8 cellular contexts compared by ENCODE assay signal in genomic region chr20:34129518-34130162, GRCh38. TPM values are rescaled to one million over a fixed set of nuclear protein-coding genes. Genes with fewer than 3 reads are reported as not detected.
DNase-seq lines count a peak whose midpoint lies in the region; ATAC-seq and TF ChIP-seq lines count a peak whose summit lies in the region.

No MANE protein-coding gene starts in this region.

- H3K27me3 Mint-ChIP-seq in activated B cell treated with CpG ODN at 0.5 μM for 24 hours = peaks cover 11% of the 10 kb centered on the region
- peaks cover 50% of the 10 kb centered on the region for H3K27me3 Mint-ChIP-seq in central memory CD8-positive, alpha-beta T cell

- TF ChIP-seq CTCF in activated B cell treated with CpG ODN at 0.5 μM for 24 hours (IDR thresholded peaks at IDR 0.05) = no peak

- CTCF ChIA-PET in HEK293T (lab: Yijun Ruan, JAX) (interaction anchor here (0.5 to 0.9 kb wide), 3 partner anchors 62 to 385 kb away, joined by 3 to 4 read pairs (median 4); no protein-coding TSS in a partner anchor), activated B cell treated with CpG ODN at 0.5 μM for 24 hours (lab: Charles Lee) (interaction anchor here (0.6 to 3.5 kb wide), 10 partner anchors 14 to 462 kb away, joined by 3 to 26 read pairs (median 4); partner anchors contain the start of gene EIF2S2)

- no peak overlapping the region for H3K27ac Mint-ChIP-seq in activated B cell treated with CpG ODN at 0.5 μM for 24 hours
- no peak overlapping the region for H3K27ac Mint-ChIP-seq in central memory CD8-positive, alpha-beta T cell (ENCODE audit: low read depth)

- DNase-seq in HEK293T (ENCODE audit: extremely low spot score) (peak; percentile 76), NCI-H446 treated with DMSO at 0.1 percent for 48 hours (lab: John Stamatoyannopoulos, UW) (peak; percentile 41), activated B cell treated with CpG ODN at 0.5 μM for 24 hours (peak; percentile 32), kidney glomerular epithelial cell (lab: John Stamatoyannopoulos, UW) (peak; percentile 40)
- DNase-seq in central memory CD8-positive, alpha-beta T cell (ENCODE audit: low spot score in 2 of 2) = peak; percentile 25 to 54
- DNase-seq in stimulated activated CD4-positive, alpha-beta T cell treated with anti-CD3 and anti-CD28 coated beads, Interleukin-4, amount 100 ng/mL, for 24 hours = peak; percentile 64

- peak; percentile 95 for ATAC-seq in activated B cell treated with CpG ODN at 0.5 μM for 24 hours (ENCODE audit: low read depth)
- ATAC-seq in central memory CD8-positive, alpha-beta T cell (replicated peaks; ENCODE audit: extremely low read depth, poor library complexity, severe bottlenecking) = peak; percentile 72
- ATAC-seq in GM21825 (IDR thresholded peaks at IDR 0.05; ENCODE audit: unreplicated experiment) = no peak

- peak overlapping the region in 1 of 10 experiments; percentile 31; a peak in 1 of 20 replicates for H3K4me3 ChIP-seq in BLaER1 treated with 17β-estradiol and CSF1 and Interleukin-3, amounts not matched to agents 10 nM and 100 nM

- peaks cover 0 to 7% (median under 1%) of the 10 kb centered on the region in 10 experiments; a peak in 5 of 20 replicates for H3K4me1 ChIP-seq in BLaER1 treated with 17β-estradiol and CSF1 and Interleukin-3, amounts not matched to agents 10 nM and 100 nM

- H3K27me3 ChIP-seq in BLaER1 treated with 17β-estradiol and CSF1 and Interleukin-3, amounts not matched to agents 10 nM and 100 nM = no peaks in the 10 kb centered on the region

- peaks cover 5% of the 10 kb centered on the region for H3K4me1 Mint-ChIP-seq in activated B cell treated with CpG ODN at 0.5 μM for 24 hours
- H3K4me1 Mint-ChIP-seq in central memory CD8-positive, alpha-beta T cell = peaks cover 6% of the 10 kb centered on the region

- H3K9me3 ChIP-seq in BLaER1 treated with 17β-estradiol and CSF1 and Interleukin-3, amounts not matched to agents 10 nM and 100 nM (replicated peaks in 1 of 11) = peaks cover 0 to 8% (median 0%) of the 10 kb centered on the region in 11 experiments; a peak in 5 of 22 replicates

- no peaks in the 10 kb centered on the region for H4K20me1 ChIP-seq in BLaER1 treated with 17β-estradiol and CSF1 and Interleukin-3, amounts not matched to agents 10 nM and 100 nM

- H3K9ac ChIP-seq in BLaER1 treated with 17β-estradiol and CSF1 and Interleukin-3, amounts not matched to agents 10 nM and 100 nM = peak overlapping the region in 2 of 11 experiments; percentile 18 to 38; a peak in 2 of 22 replicates

- peak overlapping the region; percentile 4 to 82 (median 61); a peak in 20 of 22 replicates for H3K4me2 ChIP-seq in BLaER1 treated with 17β-estradiol and CSF1 and Interleukin-3, amounts not matched to agents 10 nM and 100 nM

- intact Hi-C loops in activated B cell treated with CpG ODN at 0.5 μM for 24 hours (cut with micrococcal nuclease) = loop anchor here (1.0 to 5.0 kb wide), 9 partner anchors 17 to 672 kb away; partner anchors contain the start of genes ACTL10 and EIF2S2

- POLR2A ChIA-PET in HEK293T (lab: Yijun Ruan, JAX) = interaction anchor here (1.1 kb wide), 1 partner anchor 18 kb away, joined by 6 read pairs; the partner anchor contains the start of gene EIF2S2
- POLR2A ChIA-PET in activated B cell treated with CpG ODN at 0.5 μM for 24 hours (lab: Charles Lee) = interaction anchor here (0.6 to 1.0 kb wide), 2 partner anchors 17 to 75 kb away, joined by 4 to 9 read pairs; partner anchors contain the start of gene EIF2S2

- no peaks in the 10 kb centered on the region for H3K36me3 ChIP-seq in BLaER1 treated with 17β-estradiol and CSF1 and Interleukin-3, amounts not matched to agents 10 nM and 100 nM

- H3K4me3 Mint-ChIP-seq in activated B cell treated with CpG ODN at 0.5 μM for 24 hours = peak overlapping the region; percentile 3
- H3K4me3 Mint-ChIP-seq in central memory CD8-positive, alpha-beta T cell = no peak overlapping the region

- H3K9me3 Mint-ChIP-seq in activated B cell treated with CpG ODN at 0.5 μM for 24 hours = no peaks in the 10 kb centered on the region
- no peaks in the 10 kb centered on the region for H3K9me3 Mint-ChIP-seq in central memory CD8-positive, alpha-beta T cell

- no peak overlapping the region for H3K27ac ChIP-seq in BLaER1 treated with 17β-estradiol and CSF1 and Interleukin-3, amounts not matched to agents 10 nM and 100 nM

- H3K36me3 Mint-ChIP-seq in activated B cell treated with CpG ODN at 0.5 μM for 24 hours (ENCODE audit: low read depth) = no peaks in the 10 kb centered on the region
- H3K36me3 Mint-ChIP-seq in central memory CD8-positive, alpha-beta T cell (ENCODE audit: insufficient read depth) = peaks cover 3% of the 10 kb centered on the region

TF ChIP-seq in HEK293T, 16 proteins besides CTCF, POLR2A, EP300 and RAD21:
- TF ChIP-seq TARDBP (IDR thresholded peaks at IDR 0.05) (no peak), HDGF (IDR thresholded peaks at IDR 0.05; ENCODE audit: borderline replicate concordance) (no peak), ELF4 (IDR thresholded peaks at IDR 0.05) (no peak), LEF1 (IDR thresholded peaks at IDR 0.05; ENCODE audit: borderline replicate concordance) (no peak), BHLHE40 (IDR thresholded peaks at IDR 0.05; ENCODE audit: borderline replicate concordance) (no peak), ARNT (IDR thresholded peaks at IDR 0.05) (no peak), SUZ12 (IDR thresholded peaks at IDR 0.05) (no peak), FOXK2 (IDR thresholded peaks at IDR 0.05) (no peak), NFRKB (IDR thresholded peaks at IDR 0.05) (no peak), FOXA1 (IDR thresholded peaks at IDR 0.05) (no peak), CTBP1 (IDR thresholded peaks at IDR 0.05; ENCODE audit: borderline replicate concordance) (no peak), PKNOX1 (IDR thresholded peaks at IDR 0.05) (no peak), L3MBTL2 (conservative IDR thresholded peaks at IDR 0.05) (no peak), SP1 (IDR thresholded peaks at IDR 0.05) (no peak), ZNF384 (IDR thresholded peaks at IDR 0.05) (no peak)

RNA-seq across cellular contexts. Expression of gene EIF2S2, which starts 17.6 kb away (rescaled TPM):
- 58.3 and 62.2 TPM in 2 replicates for total RNA-seq in activated B cell treated with CpG ODN at 0.5 μM for 24 hours
